In genomic region chr2:121253021-121253673, GRCh38 we compare ENCODE assay signal across 26 cellular contexts. TPM values are rescaled to one million over a fixed set of nuclear protein-coding genes. Genes with fewer than 3 reads are reported as not detected.
"Had no signal": no experiment of that assay in that cellular context is flagged by ENCODE, and none has a peak within 500 bp of the region (broad histone marks: within the 10 kb centered on the region; RNA-seq: fewer than 3 reads in every experiment).

No MANE protein-coding gene starts in this region.

- ATAC-seq: activated CD4-positive, alpha-beta T cell treated with anti-CD3 and anti-CD28 coated beads for 36 hours; activated T-helper 17 cell treated with anti-CD3 and anti-CD28 coated beads, Interleukin-2, amount 50 U/mL, for 72 hours; Right ventricle myocardium inferior had no signal

- H3K27ac ChIP-seq: breast epithelium, KMS-11, SK-N-MC, WERI-Rb-1 had no signal

- DNase-seq: activated CD4-positive, alpha-beta memory T cell treated with anti-CD3 and anti-CD28 coated beads, Interleukin-2, amount 10 ng/mL, durations not matched to agents 7 days and 5 days; activated CD4-positive, alpha-beta T cell treated with anti-CD3 and anti-CD28 coated beads for 36 hours; activated CD4-positive, alpha-beta T cell treated with anti-CD3 and anti-CD28 coated beads, Interleukin-2, amount 50 U/mL, for 1 hour; activated T-cell treated with anti-CD3 and anti-CD28 coated beads for 4 hours; activated T-cell treated with anti-CD3 and anti-CD28 coated beads, Interleukin-2, amount 50 U/mL, for 48 hours; MV-4-11; NCI-H1092 treated with DMSO at 0.1 percent for 48 hours; NCI-H1417 treated with DMSO at 0.1 percent for 48 hours; NCI-H1694; NCI-H2029; NCI-H2107; NCI-H2171 treated with DMSO at 0.1 percent for 48 hours; NCI-H345; NCI-H510A; NCI-H526 treated with DMSO at 0.1 percent for 48 hours; NCI-H82; T-cell; T-helper 2 cell; T1000; WERI-Rb-1 had no signal

RNA-seq across cellular contexts. Expression of gene TFCP2L1, which starts 31.9 kb away (rescaled TPM):
- total RNA-seq: RPMI7951 had no signal
